In genomic region chr6:44073612-44074382, GRCh38 we compare ENCODE assay signal across 1 cellular context.
TF ChIP-seq lines count a peak whose summit lies in the region.

No MANE protein-coding gene starts in this region.

TF ChIP-seq in K562, 482 proteins besides CTCF, POLR2A, EP300 and RAD21 (continued from another document and continues in another):
- TF ChIP-seq CHD7 (IDR thresholded peaks at IDR 0.05; ENCODE audit: low read depth, low read length), result no peak
- TF ChIP-seq DLX4 (CRISPR knock-in tag; IDR thresholded peaks at IDR 0.05), result no peak
- TF ChIP-seq HSF4 (CRISPR knock-in tag; IDR thresholded peaks at IDR 0.05; ENCODE audit: borderline replicate concordance), result no peak
- TF ChIP-seq IFI16 (CRISPR knock-in tag; IDR thresholded peaks at IDR 0.05), result 0 out of 2 replicates have a peak, but pooled peaks have one; percentile 27
- peak; percentile 6; the same call in 1 of the 2 replicates for TF ChIP-seq TEAD4 (IDR thresholded peaks at IDR 0.05; ENCODE audit: low read length)
- TF ChIP-seq TEAD4 (CRISPR knock-in tag; IDR thresholded peaks at IDR 0.05; ENCODE audit: borderline replicate concordance), result no peak
- no peak for TF ChIP-seq IRF9 (tag; IDR thresholded peaks at IDR 0.05)
- TF ChIP-seq CXXC5 (CRISPR knock-in tag; IDR thresholded peaks at IDR 0.05), result no peak
- no peak for TF ChIP-seq ZFP36 (IDR thresholded peaks at IDR 0.05; ENCODE audit: low read depth, low read length, partially characterized antibody)
- no peak for TF ChIP-seq TAF1 (IDR thresholded peaks at IDR 0.05; ENCODE audit: control insufficient read depth, extremely low read depth, insufficient read depth, low read length, severe bottlenecking)
- TF ChIP-seq CREB5 (CRISPR knock-in tag; IDR thresholded peaks at IDR 0.05), result no peak
- no peak for TF ChIP-seq NFE2 (IDR thresholded peaks at IDR 0.05; ENCODE audit: low read depth)
- no peak for TF ChIP-seq ZNF764 (CRISPR knock-in tag; IDR thresholded peaks at IDR 0.05; ENCODE audit: low read depth)
- no peak for TF ChIP-seq ZNF133 (CRISPR knock-in tag; IDR thresholded peaks at IDR 0.05)
- TF ChIP-seq PREB (CRISPR knock-in tag; IDR thresholded peaks at IDR 0.05), result no peak
- no peak for TF ChIP-seq GTF3C2 (IDR thresholded peaks at IDR 0.05; ENCODE audit: borderline replicate concordance, extremely low read depth, insufficient read length)
- TF ChIP-seq ZNF584 (CRISPR knock-in tag; IDR thresholded peaks at IDR 0.05; ENCODE audit: low read depth), result peak; percentile 88; the same call in 1 of the 2 replicates
- TF ChIP-seq GTF2E2 (tag; IDR thresholded peaks at IDR 0.05), result peak; percentile 58; the same call in 1 of the 2 replicates
- TF ChIP-seq KDM2B (CRISPR knock-in tag; IDR thresholded peaks at IDR 0.05), result no peak
- TF ChIP-seq XRCC4 (IDR thresholded peaks at IDR 0.05; ENCODE audit: extremely low read depth, insufficient read depth, insufficient read length), result no peak
- TF ChIP-seq POLR3G (IDR thresholded peaks at IDR 0.05; ENCODE audit: extremely low read depth, insufficient read length, insufficient replicate concordance), result no peak
- no peak for TF ChIP-seq ARHGAP35 (IDR thresholded peaks at IDR 0.05; ENCODE audit: partially characterized antibody)
- TF ChIP-seq ZNF277 (CRISPR knock-in tag; IDR thresholded peaks at IDR 0.05; ENCODE audit: borderline replicate concordance), result no peak
- TF ChIP-seq ELF2 (CRISPR knock-in tag; IDR thresholded peaks at IDR 0.05), result peak; percentile 72; the same call in 1 of the 2 replicates
- no peak; the same call in 1 of the 2 replicates for TF ChIP-seq ZNF395 (CRISPR knock-in tag; IDR thresholded peaks at IDR 0.05)
- no peak for TF ChIP-seq CHD2 (IDR thresholded peaks at IDR 0.05; ENCODE audit: low read depth, low read length)
- no peak for TF ChIP-seq STAT5B (CRISPR knock-in tag; IDR thresholded peaks at IDR 0.05)
- no peak for TF ChIP-seq ZNF507 (tag; conservative IDR thresholded peaks at IDR 0.05)
- TF ChIP-seq KLF10 (CRISPR knock-in tag; IDR thresholded peaks at IDR 0.05), result no peak
- peak; percentile 66; the same call in 1 of the 2 replicates for TF ChIP-seq ZEB2 (IDR thresholded peaks at IDR 0.05)
- TF ChIP-seq ZNF239 (CRISPR knock-in tag; IDR thresholded peaks at IDR 0.05), result no peak
- no peak for TF ChIP-seq ZBTB43 (CRISPR knock-in tag; IDR thresholded peaks at IDR 0.05)
- TF ChIP-seq ZNF695 (CRISPR knock-in tag; IDR thresholded peaks at IDR 0.05), result no peak
- TF ChIP-seq YBX1 (IDR thresholded peaks at IDR 0.05), result no peak
- no peak for TF ChIP-seq JUND (IDR thresholded peaks at IDR 0.05; ENCODE audit: borderline replicate concordance, low read depth, low read length)
- no peak for TF ChIP-seq JUND (tag; IDR thresholded peaks at IDR 0.05; ENCODE audit: borderline replicate concordance, low read depth, low read length)
- no peak for TF ChIP-seq HNRNPH1 (optimal IDR thresholded peaks at IDR 0.05; ENCODE audit: low read depth, low read length)
